Comparison of ENCODE assay signal across 26 cellular contexts in genomic region chr5:172729588-172729987, GRCh38. TPM values are rescaled to one million over a fixed set of nuclear protein-coding genes. Genes with fewer than 3 reads are reported as not detected.
DNase-seq lines count a peak whose midpoint lies in the region; ATAC-seq, FAIRE-seq and TF ChIP-seq lines count a peak whose summit lies in the region.
"Had no signal": no experiment of that assay in that cellular context is flagged by ENCODE, and none has a peak within 500 bp of the region (broad histone marks: within the 10 kb centered on the region; RNA-seq: fewer than 3 reads in every experiment).

No MANE protein-coding gene starts in this region.

- H3K27ac ChIP-seq in kidney (ENCODE audit: low read depth in 2 of 2, low read length in 2 of 2) (no peak overlapping the region), upper lobe of right lung (no peak overlapping the region)
- H3K27ac ChIP-seq: PC-9 had no signal

- no peak for TF ChIP-seq CTCF in chondrocyte (IDR thresholded peaks at IDR 0.05)
- TF ChIP-seq CTCF in kidney (IDR thresholded peaks at IDR 0.05; ENCODE audit: borderline replicate concordance, extremely low read depth, insufficient read depth) = no peak
- no peak for TF ChIP-seq CTCF in upper lobe of right lung (IDR thresholded peaks at IDR 0.05)

- no peaks in the 10 kb centered on the region for H3K9me3 ChIP-seq in kidney (ENCODE audit: control insufficient read depth in 1 of 2, low read length in 2 of 2)
- H3K9me3 ChIP-seq in upper lobe of right lung = no peaks in the 10 kb centered on the region

- peaks cover 27% of the 10 kb centered on the region for H3K4me1 Mint-ChIP-seq in chondrocyte (ENCODE audit: low read depth)

- H3K9ac ChIP-seq in kidney (ENCODE audit: low read length in 2 of 2) = no peak overlapping the region

- DNase-seq in chondrocyte (ENCODE audit: low spot score) (peak; percentile 71), kidney (peak; percentile 65), posterior vena cava (ENCODE audit: low spot score) (peak; percentile 67), upper lobe of right lung (peak; percentile 59), retina (no peak)
- DNase-seq: C1 segment of cervical spinal cord; CD4-positive, alpha-beta memory T cell; COR-L47; DMS53; H9; IMR-90; KG1; MM.1S; NCI-H1048; NCI-H1417; NCI-H1694; NCI-H2029 treated with DMSO at 0.1 percent for 48 hours; NCI-H446 treated with DMSO at 0.1 percent for 48 hours; NCI-H526; NCI-H82; NK-92 treated with Interleukin-12 subunit alpha and Interleukin-12 subunit beta, amount 100 ng/mL, for 24 hours; PC-9; SHP77 treated with DMSO at 0.1 percent for 48 hours had no signal

- no peak overlapping the region for H3K4me3 Mint-ChIP-seq in chondrocyte (ENCODE audit: unreplicated experiment)
- H3K4me3 Mint-ChIP-seq: CD4-positive, alpha-beta memory T cell; H9 had no signal

- ATAC-seq in upper lobe of right lung (no peak), HG02840 (IDR thresholded peaks at IDR 0.05; ENCODE audit: low FRiP score, unreplicated experiment) (no peak), HG03565 (IDR thresholded peaks at IDR 0.05; ENCODE audit: unreplicated experiment) (no peak)

- no peak overlapping the region for H3K27ac Mint-ChIP-seq in chondrocyte (ENCODE audit: unreplicated experiment)

- H3K4me1 ChIP-seq in kidney (ENCODE audit: control insufficient read depth in 1 of 2, insufficient read depth in 1 of 2, low read depth in 1 of 2, low read length in 2 of 2) (peaks cover 4 to 21% of the 10 kb centered on the region in 2 donors), upper lobe of right lung (peaks cover 25% of the 10 kb centered on the region)

- no peaks in the 10 kb centered on the region for H3K27me3 ChIP-seq in upper lobe of right lung

- H3K36me3 Mint-ChIP-seq in chondrocyte (ENCODE audit: low read depth) = no peaks in the 10 kb centered on the region
- H3K36me3 Mint-ChIP-seq: CD4-positive, alpha-beta memory T cell had no signal

- no peaks in the 10 kb centered on the region for H3K27me3 Mint-ChIP-seq in chondrocyte (ENCODE audit: low read depth)
- H3K27me3 Mint-ChIP-seq: CD4-positive, alpha-beta memory T cell had no signal

- intact Hi-C loops in kidney (cut with DNase I) = no loop called here
- intact Hi-C loops in posterior vena cava (cut with DNase I) = loop anchor here in 1 of 2 donors (5.0 kb wide), 1 partner anchor 33 kb away; no protein-coding TSS in a partner anchor
- intact Hi-C loops in upper lobe of right lung (cut with DNase I) = no loop called here

- H3K36me3 ChIP-seq in kidney (ENCODE audit: control insufficient read depth in 1 of 2, insufficient read depth in 2 of 2, low read length in 2 of 2) (no peaks in the 10 kb centered on the region), upper lobe of right lung (no peaks in the 10 kb centered on the region)

- no peaks in the 10 kb centered on the region for H3K9me3 Mint-ChIP-seq in chondrocyte (ENCODE audit: low read depth)
- H3K9me3 Mint-ChIP-seq: CD4-positive, alpha-beta memory T cell; H9 had no signal

- H3K4me3 ChIP-seq in kidney (ENCODE audit: low read length in 2 of 2) = no peak overlapping the region
- no peak overlapping the region for H3K4me3 ChIP-seq in upper lobe of right lung
- H3K4me3 ChIP-seq: PC-9 had no signal

- FAIRE-seq in kidney (lab: Jason Lieb, UNC) = no peak
- FAIRE-seq: GM18507 had no signal

RNA-seq across cellular contexts. Expression of gene DUSP1, which starts 41.4 kb away (rescaled TPM):
- total RNA-seq in chondrocyte (91.5 to 171 TPM (median 150 TPM) in 3 replicates), kidney (172 TPM), posterior vena cava (1,000 to 10,000 TPM in 1 of 2 donors, 100 to 1,000 TPM in 1; 445 to 1,411 TPM), upper lobe of right lung (382 TPM)
- polyA plus RNA-seq in kidney (ENCODE audit: insufficient read depth, low read depth, low replicate concordance) = 298 TPM
